ENCODE assay signal across 15 cellular contexts in genomic region chr2:198930170-198930569, GRCh38.
DNase-seq lines count a peak whose midpoint lies in the region; ATAC-seq and TF ChIP-seq lines count a peak whose summit lies in the region.
"Had no signal": no experiment of that assay in that cellular context is flagged by ENCODE, and none has a peak within 500 bp of the region (broad histone marks: within the 10 kb centered on the region; RNA-seq: fewer than 3 reads in every experiment).

No MANE protein-coding gene starts in this region.

- intact Hi-C loops in PC-9 (cut with micrococcal nuclease; ENCODE audit: unreplicated experiment) = no loop called here
- intact Hi-C loops in posterior vena cava (cut with DNase I) = no loop called here

- DNase-seq in AG09309 (ENCODE audit: low read depth) = no peak
- DNase-seq in PC-9 = no peak
- no peak for DNase-seq in foreskin keratinocyte
- DNase-seq in posterior vena cava (ENCODE audit: low spot score) = no peak
- no peak for DNase-seq in hippocampal formation (lab: John Stamatoyannopoulos, UW)
- DNase-seq: activated CD4-positive, alpha-beta T cell treated with anti-CD3 and anti-CD28 coated beads, Interleukin-2, amount 50 U/mL, for 4 hours; activated gamma-delta T cell; CD4-positive, alpha-beta T cell; midbrain; NCI-H2029 treated with DMSO at 0.1 percent for 48 hours; stimulated activated naive CD8-positive, alpha-beta T cell treated with anti-CD3 and anti-CD28 coated beads, Interleukin-15, amount 100 ng/mL, for 72 hours had no signal

- CTCF ChIA-PET in PC-9 (lab: Charles Lee) = no interaction called here

- POLR2A ChIA-PET in PC-9 (lab: Charles Lee; ENCODE audit: unreplicated experiment) = no interaction called here

- H3K27me3 ChIP-seq in PC-9 (ENCODE audit: insufficient read depth, low read depth) (no peaks in the 10 kb centered on the region), foreskin keratinocyte (no peaks in the 10 kb centered on the region)

- no peaks in the 10 kb centered on the region for H3K9me3 ChIP-seq in PC-9 (ENCODE audit: insufficient read depth, low read depth)

- no peaks in the 10 kb centered on the region for H3F3A ChIP-seq in PC-9 (ENCODE audit: insufficient read depth, low read depth)

- no peaks in the 10 kb centered on the region for H3K36me3 ChIP-seq in PC-9 (ENCODE audit: low read depth)

- no peak overlapping the region for H3K4me2 ChIP-seq in PC-9

- ATAC-seq in foreskin keratinocyte = no peak
- ATAC-seq in HG03135 (IDR thresholded peaks at IDR 0.05; ENCODE audit: unreplicated experiment) = no peak
- no peak for ATAC-seq in GM18861 (IDR thresholded peaks at IDR 0.05; ENCODE audit: unreplicated experiment)
- ATAC-seq: stimulated activated naive CD8-positive, alpha-beta T cell treated with anti-CD3 and anti-CD28 coated beads, Interleukin-15, amount 100 ng/mL, for 72 hours had no signal

- no peaks in the 10 kb centered on the region for H3K79me2 ChIP-seq in PC-9 (ENCODE audit: low read depth)

- H3K27ac ChIP-seq in PC-9 (no peak overlapping the region), foreskin keratinocyte (no peak overlapping the region)
- H3K27ac ChIP-seq: epithelial cell of prostate had no signal

- H3K4me3 ChIP-seq in AG09309 (ENCODE audit: control insufficient read depth, low read depth, low read length) (no peak overlapping the region), PC-9 (no peak overlapping the region)

- no TSS peak for BruUV-seq in PC-9 (replicated peaks; lab: Mats Ljungman, UMichigan)

- H4K20me1 ChIP-seq in PC-9 (ENCODE audit: insufficient read depth) = no peaks in the 10 kb centered on the region

- H3K4me1 ChIP-seq in PC-9 (replicated peaks; ENCODE audit: insufficient read depth) (no peaks in the 10 kb centered on the region), foreskin keratinocyte (no peaks in the 10 kb centered on the region)

- no peak overlapping the region for H2AFZ ChIP-seq in PC-9

- TF ChIP-seq CTCF in AG09309 (IDR thresholded peaks at IDR 0.05; ENCODE audit: control insufficient read depth, insufficient read depth, low read depth, low read length, missing control alignments) = peak; percentile 35
- 0 out of 2 replicates have a peak, but pooled peaks have one; percentile 6 for TF ChIP-seq CTCF in GM12874 (IDR thresholded peaks at IDR 0.05; ENCODE audit: insufficient read depth, low read depth, low read length)
- peak; percentile 35; the same call in 1 of the 2 replicates for TF ChIP-seq CTCF in PC-9 (conservative IDR thresholded peaks at IDR 0.05)
- peak; percentile 22 for TF ChIP-seq CTCF in foreskin keratinocyte (conservative IDR thresholded peaks at IDR 0.05)

- H3K9me2 ChIP-seq in PC-9 (ENCODE audit: insufficient read depth) = no peaks in the 10 kb centered on the region
